ENCODE assay signal across 8 cellular contexts in genomic region chr19:43784981-43785808, GRCh38. TPM values are rescaled to one million over a fixed set of nuclear protein-coding genes. Genes with fewer than 3 reads are reported as not detected.
DNase-seq lines count a peak whose midpoint lies in the region; ATAC-seq and TF ChIP-seq lines count a peak whose summit lies in the region.

No MANE protein-coding gene starts in this region.

- H3K36me3 ChIP-seq in adipocyte (ENCODE audit: control insufficient read depth, insufficient read depth, low read length, severe bottlenecking) (no peaks in the 10 kb centered on the region), cardiac muscle cell (no peaks in the 10 kb centered on the region), psoas muscle (ENCODE audit: insufficient read depth in 1 of 2, low read depth in 1 of 2) (no peaks in the 10 kb centered on the region)

- no peaks in the 10 kb centered on the region for H3K9me3 ChIP-seq in adipocyte (ENCODE audit: control insufficient read depth, low read length)
- no peaks in the 10 kb centered on the region for H3K9me3 ChIP-seq in cardiac muscle cell (ENCODE audit: low read depth)
- no peaks in the 10 kb centered on the region for H3K9me3 ChIP-seq in psoas muscle

- H3K27me3 ChIP-seq in adipocyte (replicated peaks; ENCODE audit: control insufficient read depth, insufficient read depth, low read length) (no peaks in the 10 kb centered on the region), cardiac muscle cell (peaks cover 3% of the 10 kb centered on the region), psoas muscle (ENCODE audit: insufficient read depth in 3 of 3, low read length in 2 of 3) (peaks cover 0 to 23% (median 0%) of the 10 kb centered on the region in 3 donors)

- TF ChIP-seq CTCF in GM12874 (IDR thresholded peaks at IDR 0.05; ENCODE audit: insufficient read depth, low read depth, low read length) (peak; percentile 99), LNCaP clone FGC (IDR thresholded peaks at IDR 0.05; ENCODE audit: control insufficient read depth, extremely low read depth, insufficient read depth) (peak; percentile 84), cardiac muscle cell (IDR thresholded peaks at IDR 0.05; ENCODE audit: low read depth, low read length) (peak; percentile 99), psoas muscle (IDR thresholded peaks at IDR 0.05) (peak; percentile 92)

- intact Hi-C loops in psoas muscle (cut with DNase I): loop anchor here (1.0 to 5.0 kb wide), 2 partner anchors 38 to 40 kb away; no protein-coding TSS in a partner anchor

- in situ Hi-C loops in ACHN (cut with HindIII; ENCODE audit: low pct_ligation_motif_present, low pct_unique_long_range_greater_than_20kb, low sequenced_read_pairs): no loop called here

- WGBS in psoas muscle, 3 donors: 10 to 14% (median 12%) methylated on average over 8 to 10 of the region's 10 CpGs

- peak; percentile 78 for DNase-seq in ACHN
- DNase-seq in LNCaP clone FGC (ENCODE audit: low read depth): peak; percentile 27
- DNase-seq in SHP77 (lab: John Stamatoyannopoulos, UW): peak; percentile 56 to 63
- DNase-seq in adipocyte (ENCODE audit: low read depth): peak; percentile 90
- peak; percentile 72 to 75 for DNase-seq in cardiac muscle cell (ENCODE audit: low read depth in 1 of 2, low spot score in 1 of 2)
- DNase-seq in psoas muscle: peak in 1 of 2 donors; percentile 46

- peak; percentile 65 to 85 (median 74) for ATAC-seq in psoas muscle
- ATAC-seq in GM21723 (IDR thresholded peaks at IDR 0.05; ENCODE audit: unreplicated experiment): no peak

- H3K27ac ChIP-seq in cardiac muscle cell (no peak overlapping the region), psoas muscle (no peak overlapping the region)

- H3K9ac ChIP-seq in adipocyte (ENCODE audit: low read length): peak overlapping the region; percentile 32

- H3K4me3 ChIP-seq in LNCaP clone FGC (ENCODE audit: low read depth, low read length): no peak overlapping the region
- H3K4me3 ChIP-seq in adipocyte (ENCODE audit: low read length): no peak overlapping the region
- H3K4me3 ChIP-seq in cardiac muscle cell: no peak overlapping the region
- H3K4me3 ChIP-seq in psoas muscle: no peak overlapping the region

- H3K4me1 ChIP-seq in adipocyte (ENCODE audit: control insufficient read depth, insufficient read depth, low read length) (peaks cover 25% of the 10 kb centered on the region), cardiac muscle cell (ENCODE audit: low read depth) (no peaks in the 10 kb centered on the region), psoas muscle (no peaks in the 10 kb centered on the region)

RNA-seq across cellular contexts. Expression of gene KCNN4, which starts 4.4 kb away (rescaled TPM):
- 0.60 and 1.5 TPM in 2 replicates for total RNA-seq in cardiac muscle cell
- polyA plus RNA-seq in cardiac muscle cell: not detected in 2 replicates
- total RNA-seq in psoas muscle: under 1 TPM; 0.26 to 0.89 (median 0.40) TPM
- polyA plus RNA-seq in psoas muscle: under 1 TPM; 0.09 to 0.43 (median 0.21) TPM

RNA-seq across cellular contexts. Expression of gene LYPD5, which starts 17.1 kb away (rescaled TPM):
- total RNA-seq in cardiac muscle cell: 0.11 TPM in 1 of 2 replicates, not detected in the other
- polyA plus RNA-seq in cardiac muscle cell: 0.56 TPM in 1 of 2 replicates, not detected in the other
- under 1 TPM; 0.23 to 0.79 (median 0.58) TPM for total RNA-seq in psoas muscle
- under 1 TPM; 0.22 to 0.27 (median 0.26) TPM for polyA plus RNA-seq in psoas muscle

RNA-seq across cellular contexts. Expression of gene SMG9, which starts 30.4 kb away (rescaled TPM):
- total RNA-seq in cardiac muscle cell (41.2 and 54.1 TPM in 2 replicates), psoas muscle (10 to 100 TPM; 11.6 to 27.1 (median 15.1) TPM)
- polyA plus RNA-seq in cardiac muscle cell (59.5 and 72.3 TPM in 2 replicates), psoas muscle (10 to 100 TPM; 10.1 to 29.1 (median 13.7) TPM)

RNA-seq across cellular contexts. Expression of gene ZNF283, which starts 41.9 kb away (rescaled TPM):
- total RNA-seq in cardiac muscle cell: 26.8 and 33.7 TPM in 2 replicates
- polyA plus RNA-seq in cardiac muscle cell: 9.8 and 22.4 TPM in 2 replicates
- total RNA-seq in psoas muscle: 1 to 10 TPM; 3.1 to 8.7 (median 4.6) TPM
- 1 to 10 TPM in 2 of 3 donors, under 1 TPM in 1; 0.79 to 7.8 (median 1.0) TPM for polyA plus RNA-seq in psoas muscle
